37 cellular contexts compared by ENCODE assay signal in the genomic region with DNA sequence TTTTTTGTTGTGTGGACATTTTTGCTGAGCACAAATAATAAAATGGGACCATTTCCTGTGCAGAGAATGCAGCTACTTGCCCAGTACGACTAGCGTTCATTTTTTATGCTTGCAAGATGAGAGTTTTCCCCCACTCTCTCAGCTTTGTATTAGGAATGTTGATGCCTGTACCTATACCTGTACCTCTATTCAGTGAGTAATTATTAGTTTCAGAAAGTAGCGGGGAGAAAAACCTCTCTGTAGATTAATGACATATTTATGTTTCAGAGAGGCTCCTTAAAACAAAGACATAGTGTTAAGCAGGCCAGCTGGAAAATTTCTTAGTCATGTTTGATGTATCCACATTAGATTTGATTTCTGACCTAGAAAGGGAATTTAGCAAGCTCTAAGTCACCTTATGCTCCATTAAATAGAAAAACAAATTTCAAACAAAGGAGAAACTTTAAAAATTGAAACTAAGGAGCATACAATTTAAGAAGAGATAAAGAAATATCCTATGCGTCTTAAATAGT.
DNase-seq lines count a peak whose midpoint lies in the region; ATAC-seq and TF ChIP-seq lines count a peak whose summit lies in the region.
"Had no signal": no experiment of that assay in that cellular context is flagged by ENCODE, and none has a peak within 500 bp of the region (broad histone marks: within the 10 kb centered on the region; RNA-seq: fewer than 3 reads in every experiment).

No MANE protein-coding gene starts in this region.

- peak; percentile 31 for ATAC-seq in sciatic nerve
- ATAC-seq: left cardiac atrium, right lobe of liver had no signal

- no peak for TF ChIP-seq CTCF in brain (conservative IDR thresholded peaks at IDR 0.05)
- no peak for TF ChIP-seq CTCF in BE2C (IDR thresholded peaks at IDR 0.05; ENCODE audit: low read depth, low read length)

- H3K4me1 ChIP-seq in BE2C = peaks cover 35% of the 10 kb centered on the region
- H3K4me1 ChIP-seq: right lobe of liver, tibial artery had no signal

- H3K4me3 Mint-ChIP-seq in brain = no peak overlapping the region
- H3K4me3 Mint-ChIP-seq: activated naive CD4-positive, alpha-beta T cell treated with anti-CD3 and anti-CD28 coated beads, Interleukin-2, amount 50 U/mL, for 24 hours; CD8-positive, alpha-beta memory T cell; dendritic cell treated with granulocyte-macrophage colony-stimulating factor and Interleukin-4, amounts not matched to agents 40 ng/mL and 50 ng/mL, for 4 days; endodermal cell; neural progenitor cell had no signal

- no peaks in the 10 kb centered on the region for H3K27me3 Mint-ChIP-seq in brain
- H3K27me3 Mint-ChIP-seq: dendritic cell treated with granulocyte-macrophage colony-stimulating factor and Interleukin-4, amounts not matched to agents 40 ng/mL and 50 ng/mL, for 4 days had no signal

- no peak overlapping the region for H3K4me3 ChIP-seq in BE2C (ENCODE audit: low read depth, low read length)
- H3K4me3 ChIP-seq: esophagus squamous epithelium, MG63, neural progenitor cell, pancreas, right lobe of liver, stomach, tibial artery had no signal

- H3K4me1 Mint-ChIP-seq in brain = peaks cover 59% of the 10 kb centered on the region
- H3K4me1 Mint-ChIP-seq: activated naive CD4-positive, alpha-beta T cell treated with anti-CD3 and anti-CD28 coated beads, Interleukin-2, amount 50 U/mL, for 24 hours; CD8-positive, alpha-beta memory T cell had no signal

- intact Hi-C loops in sciatic nerve (cut with DNase I) = no loop called here

- peaks cover 36% of the 10 kb centered on the region for H3K36me3 Mint-ChIP-seq in brain
- H3K36me3 Mint-ChIP-seq: activated naive CD4-positive, alpha-beta T cell treated with anti-CD3 and anti-CD28 coated beads, Interleukin-2, amount 50 U/mL, for 24 hours had no signal

- peaks cover 25% of the 10 kb centered on the region for H3K36me3 ChIP-seq in BE2C
- H3K36me3 ChIP-seq: neural progenitor cell, right lobe of liver, stomach, WERI-Rb-1 had no signal

- H3K27me3 ChIP-seq in BE2C = no peaks in the 10 kb centered on the region
- H3K27me3 ChIP-seq: esophagus squamous epithelium, MG63, neural progenitor cell, pancreas, right lobe of liver, stomach, tibial artery had no signal

- peak overlapping the region in 3 of 5 experiments; percentile 5 to 41 (median 32) for H3K27ac Mint-ChIP-seq in brain
- H3K27ac Mint-ChIP-seq: activated naive CD4-positive, alpha-beta T cell treated with anti-CD3 and anti-CD28 coated beads, Interleukin-2, amount 50 U/mL, for 24 hours; activated T-helper 2 cell treated with anti-CD3 and anti-CD28 coated beads, Interferon-gamma antibody, Interleukin-2, Interleukin-4, amounts not matched to agents 10 μg/mL and 5 μg/mL and 100 μg/mL, durations not matched to agents 14 hours and 24 hours and 36 hours; CD8-positive, alpha-beta memory T cell; dendritic cell treated with granulocyte-macrophage colony-stimulating factor and Interleukin-4, amounts not matched to agents 40 ng/mL and 50 ng/mL, for 4 days had no signal

- H3K9me3 Mint-ChIP-seq in brain = no peaks in the 10 kb centered on the region
- H3K9me3 Mint-ChIP-seq: activated naive CD4-positive, alpha-beta T cell treated with anti-CD3 and anti-CD28 coated beads, Interleukin-2, amount 50 U/mL, for 24 hours; activated T-helper 2 cell treated with anti-CD3 and anti-CD28 coated beads, Interferon-gamma antibody, Interleukin-2, Interleukin-4, amounts not matched to agents 10 μg/mL and 5 μg/mL and 100 μg/mL, durations not matched to agents 14 hours and 24 hours and 36 hours; CD8-positive, alpha-beta memory T cell; dendritic cell treated with granulocyte-macrophage colony-stimulating factor and Interleukin-4, amounts not matched to agents 40 ng/mL and 50 ng/mL, for 4 days; endodermal cell; neural progenitor cell had no signal

- DNase-seq in NCI-H1048 (lab: John Stamatoyannopoulos, UW) (peak; percentile 11), foreskin melanocyte (peak; percentile 56), sciatic nerve (ENCODE audit: low spot score) (no peak), NCI-H2171 (lab: John Stamatoyannopoulos, UW) (no peak), BE2C (no peak), retina (no peak)
- no peak for DNase-seq in activated CD4-positive, CD25-positive, alpha-beta regulatory T cell (lab: John Stamatoyannopoulos, UW)
- DNase-seq: ACHN; activated CD4-positive, alpha-beta T cell treated with anti-CD3 and anti-CD28 coated beads for 48 hours; aorta; CD8-positive, alpha-beta memory T cell; central memory CD4-positive, alpha-beta T cell; EL; endodermal cell; esophagus squamous epithelium; H7; hippocampal formation; KG1; left cardiac atrium; MG63; NCI-H2081 treated with DMSO at 0.1 percent for 48 hours; NCI-H446; NCI-H774; pancreas; right lobe of liver; SIG-M5; stimulated activated CD4-positive, alpha-beta T cell treated with anti-CD3 and anti-CD28 coated beads, Interleukin-12 subunit alpha, Interleukin-12 subunit beta, amount 100 ng/mL, for 4 hours; stimulated activated CD4-positive, alpha-beta T cell treated with anti-CD3 and anti-CD28 coated beads, Interleukin-2, amount 100 ng/mL, for 48 hours; stomach; T1000; tibial artery; WERI-Rb-1 had no signal

- H3K9me3 ChIP-seq in BE2C = no peaks in the 10 kb centered on the region
- H3K9me3 ChIP-seq: esophagus squamous epithelium, MG63, pancreas, right lobe of liver, stomach, tibial artery had no signal

Comparison
In these comparisons a context has a peak if more than half of its experiments do, and no peak if none do; other contexts are left out.
1. DNase-seq: peak in NCI-H1048 (single experiment) and foreskin melanocyte (single experiment); none in sciatic nerve (single experiment), NCI-H2171 (single experiment), BE2C (single experiment), retina (single experiment) and activated CD4-positive, CD25-positive, alpha-beta regulatory T cell (0 of 4).